In the genomic region with DNA sequence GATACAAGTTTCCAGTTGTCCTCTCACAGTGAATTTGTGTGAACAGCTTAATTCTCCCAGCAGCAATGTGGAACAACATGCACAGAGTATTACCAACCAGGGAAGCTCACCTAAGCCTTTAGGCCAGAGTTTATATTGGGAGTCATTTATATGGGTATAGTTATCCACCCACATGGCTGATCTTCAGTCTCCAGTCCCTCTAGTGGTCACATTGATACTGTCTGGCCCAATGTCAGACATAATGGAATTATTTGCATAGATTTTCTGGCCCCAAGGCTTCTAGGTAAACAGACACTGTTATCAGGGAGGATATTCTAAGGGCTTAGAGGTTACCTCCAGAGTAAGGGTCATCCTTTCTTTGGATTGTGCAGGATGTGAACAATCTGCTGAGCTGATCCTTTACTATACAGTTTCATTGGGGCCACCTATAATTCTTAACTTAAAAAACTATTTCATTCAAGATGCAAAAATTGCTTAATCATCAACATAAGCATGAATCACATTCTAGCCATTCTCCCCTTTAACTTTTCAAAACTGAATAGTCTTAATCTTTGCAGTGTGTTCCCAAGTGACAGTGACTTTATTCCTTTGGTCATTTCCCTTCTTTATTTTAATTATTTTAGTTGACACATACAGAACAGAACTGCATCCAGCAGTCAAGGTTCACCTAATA, we compare ENCODE assay signal across 8 cellular contexts.
DNase-seq lines count a peak whose midpoint lies in the region; ATAC-seq and TF ChIP-seq lines count a peak whose summit lies in the region.

No MANE protein-coding gene starts in this region.

- H3K27me3 ChIP-seq in BE2C: no peaks in the 10 kb centered on the region

- no peaks in the 10 kb centered on the region for H3K4me1 ChIP-seq in BE2C

- H3K9me3 ChIP-seq in BE2C: peaks cover 3% of the 10 kb centered on the region; the same call in 1 of the 2 replicates

- no peaks in the 10 kb centered on the region for H3K36me3 ChIP-seq in BE2C

- ATAC-seq in GM18519 (IDR thresholded peaks at IDR 0.05; ENCODE audit: low FRiP score, unreplicated experiment): peak; percentile 77
- no peak for ATAC-seq in HG02973 (IDR thresholded peaks at IDR 0.05; ENCODE audit: unreplicated experiment)
- no peak for ATAC-seq in GM21528 (IDR thresholded peaks at IDR 0.05; ENCODE audit: low FRiP score, unreplicated experiment)

- DNase-seq in BE2C: peak; percentile 32
- peak; percentile 28 for DNase-seq in NB4 (ENCODE audit: low read depth)
- peak in 1 of 2 donors; percentile 68 for DNase-seq in foreskin fibroblast
- no peak for DNase-seq in GOT3 (lab: John Stamatoyannopoulos, UW)
- no peak for DNase-seq in DMS153 treated with DMSO at 0.1 percent for 48 hours (lab: John Stamatoyannopoulos, UW; ENCODE audit: unreplicated experiment)

- no peak for TF ChIP-seq POLR2A in NB4 (IDR thresholded peaks at IDR 0.05; ENCODE audit: extremely low read depth, insufficient read length)

- H3K4me3 ChIP-seq in BE2C (ENCODE audit: low read depth, low read length) (no peak overlapping the region), NB4 (ENCODE audit: low read depth, low read length) (no peak overlapping the region), foreskin fibroblast (ENCODE audit: low read depth in 1 of 2, low read length in 2 of 2) (no peak overlapping the region)

- TF ChIP-seq CTCF in BE2C (IDR thresholded peaks at IDR 0.05; ENCODE audit: low read depth, low read length): peak; percentile 85
- peak; percentile 60 for TF ChIP-seq CTCF in NB4 (IDR thresholded peaks at IDR 0.05; ENCODE audit: low read depth, low read length)
- peak; percentile 57 for TF ChIP-seq CTCF in foreskin fibroblast (IDR thresholded peaks at IDR 0.05; ENCODE audit: low read depth, low read length)

Comparison
In these comparisons a context has a peak if more than half of its experiments do, and no peak if none do; other contexts are left out.
1. DNase-seq: peak in BE2C (single experiment) and NB4 (single experiment); none in GOT3 (single experiment) and DMS153 treated with DMSO at 0.1 percent for 48 hours (single experiment).
2. Peak in every context shown above with its lines, with median percentiles within 50 percentile points of each other: CTCF ChIP-seq.